In the genomic region with DNA sequence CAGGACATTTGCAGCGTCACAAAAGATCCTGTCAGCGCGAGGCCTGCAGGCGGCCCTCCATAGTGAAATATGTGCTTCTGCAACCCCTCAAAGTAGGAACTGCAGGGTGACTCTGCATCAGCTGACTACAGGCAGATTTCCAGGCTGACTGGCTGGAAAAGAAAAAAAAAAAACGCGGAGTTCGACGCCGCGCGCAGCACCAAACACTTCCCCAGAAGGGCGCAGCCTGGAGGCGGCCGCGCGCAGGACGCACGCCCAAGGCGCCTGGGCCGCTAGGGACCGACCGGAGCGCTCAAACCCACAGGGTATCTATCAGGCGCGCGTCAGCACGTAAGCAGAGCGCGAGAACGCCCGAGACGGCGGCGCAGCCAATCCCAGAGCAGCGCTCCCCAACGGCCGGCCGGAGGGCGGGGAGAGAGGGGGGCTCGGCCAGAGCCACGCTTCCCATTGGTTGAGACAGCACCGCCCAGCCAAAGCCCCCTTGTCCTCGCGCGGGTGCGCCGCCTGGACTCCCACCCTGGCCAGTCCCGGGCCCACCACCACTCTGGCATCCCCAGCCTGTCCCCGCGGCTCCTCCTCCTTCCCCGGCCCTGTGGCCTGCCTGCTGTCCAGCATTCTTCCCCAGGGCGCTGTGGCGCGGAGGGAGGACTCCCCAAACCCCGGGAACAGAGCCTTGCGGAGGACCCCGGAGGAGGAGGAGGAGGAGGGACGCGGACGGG, we compare ENCODE assay signal across 8 cellular contexts. TPM values are rescaled to one million over a fixed set of nuclear protein-coding genes. Genes with fewer than 3 reads are reported as not detected.
DNase-seq lines count a peak whose midpoint lies in the region; ATAC-seq lines count a peak whose summit lies in the region.

No MANE protein-coding gene starts in this region.

- POLR2A ChIA-PET in activated CD4-positive, alpha-beta T cell treated with anti-CD3 and anti-CD28 coated beads, Interleukin-2, amount 10 ng/mL, durations not matched to agents 7 days and 5 days (lab: Charles Lee): no interaction called here

- peaks cover 3% of the 10 kb centered on the region for H3K9me3 Mint-ChIP-seq in activated CD4-positive, alpha-beta T cell treated with anti-CD3 and anti-CD28 coated beads, Interleukin-2, amount 10 ng/mL, durations not matched to agents 7 days and 5 days

- peak; percentile 95 for ATAC-seq in GM19324 (IDR thresholded peaks at IDR 0.05; ENCODE audit: low FRiP score, unreplicated experiment)
- ATAC-seq in HG03460 (IDR thresholded peaks at IDR 0.05; ENCODE audit: unreplicated experiment): peak; percentile 95
- peak; percentile 74 for ATAC-seq in left lobe of liver

- DNase-seq in C1 segment of cervical spinal cord (lab: John Stamatoyannopoulos, UW) (peak; percentile 59 to 97 (median 92)), NCI-H526 (lab: John Stamatoyannopoulos, UW) (peak; percentile 94 to 99), dedifferentiated amniotic fluid mesenchymal stem cell (ENCODE audit: extremely low spot score) (peak; percentile 91), left lobe of liver (ENCODE audit: low spot score) (peak; percentile 85)
- DNase-seq in activated CD4-positive, alpha-beta T cell treated with anti-CD3 and anti-CD28 coated beads, Interleukin-2, amount 10 ng/mL, durations not matched to agents 7 days and 5 days: peak; percentile 96
- DNase-seq in stimulated activated CD4-positive, alpha-beta T cell treated with anti-CD3 and anti-CD28 coated beads, Interleukin-2, amount 100 ng/mL, for 24 hours: peak; percentile 93 to 94

- peak overlapping the region; percentile 91 for H3K4me3 Mint-ChIP-seq in activated CD4-positive, alpha-beta T cell treated with anti-CD3 and anti-CD28 coated beads, Interleukin-2, amount 10 ng/mL, durations not matched to agents 7 days and 5 days

- peaks cover 16% of the 10 kb centered on the region for H3K27me3 Mint-ChIP-seq in activated CD4-positive, alpha-beta T cell treated with anti-CD3 and anti-CD28 coated beads, Interleukin-2, amount 10 ng/mL, durations not matched to agents 7 days and 5 days

- H3K36me3 Mint-ChIP-seq in activated CD4-positive, alpha-beta T cell treated with anti-CD3 and anti-CD28 coated beads, Interleukin-2, amount 10 ng/mL, durations not matched to agents 7 days and 5 days (ENCODE audit: low read depth): peaks cover 19% of the 10 kb centered on the region

- H3K4me1 Mint-ChIP-seq in activated CD4-positive, alpha-beta T cell treated with anti-CD3 and anti-CD28 coated beads, Interleukin-2, amount 10 ng/mL, durations not matched to agents 7 days and 5 days: peaks cover 26% of the 10 kb centered on the region

- H3K27ac Mint-ChIP-seq in activated CD4-positive, alpha-beta T cell treated with anti-CD3 and anti-CD28 coated beads, Interleukin-2, amount 10 ng/mL, durations not matched to agents 7 days and 5 days: peak overlapping the region; percentile 96

- CTCF ChIA-PET in activated CD4-positive, alpha-beta T cell treated with anti-CD3 and anti-CD28 coated beads, Interleukin-2, amount 10 ng/mL, durations not matched to agents 7 days and 5 days (lab: Charles Lee): interaction anchor here (0.8 to 1.0 kb wide), 2 partner anchors 12 to 151 kb away, joined by 3 read pairs; no protein-coding TSS in a partner anchor

RNA-seq across cellular contexts. Expression of a gene that starts 1.0 kb away (rescaled TPM):
- 10 to 100 TPM; 53.6 to 58.7 TPM for total RNA-seq in activated CD4-positive, alpha-beta T cell treated with anti-CD3 and anti-CD28 coated beads, Interleukin-2, amount 10 ng/mL, durations not matched to agents 7 days and 5 days
- 279 TPM for total RNA-seq in left lobe of liver

Comparison
In these comparisons a context has a peak if more than half of its experiments do, and no peak if none do; other contexts are left out.
1. Peak in every context shown above with its lines: DNase-seq and ATAC-seq.